ENCODE assay signal across 8 cellular contexts in the genomic region with DNA sequence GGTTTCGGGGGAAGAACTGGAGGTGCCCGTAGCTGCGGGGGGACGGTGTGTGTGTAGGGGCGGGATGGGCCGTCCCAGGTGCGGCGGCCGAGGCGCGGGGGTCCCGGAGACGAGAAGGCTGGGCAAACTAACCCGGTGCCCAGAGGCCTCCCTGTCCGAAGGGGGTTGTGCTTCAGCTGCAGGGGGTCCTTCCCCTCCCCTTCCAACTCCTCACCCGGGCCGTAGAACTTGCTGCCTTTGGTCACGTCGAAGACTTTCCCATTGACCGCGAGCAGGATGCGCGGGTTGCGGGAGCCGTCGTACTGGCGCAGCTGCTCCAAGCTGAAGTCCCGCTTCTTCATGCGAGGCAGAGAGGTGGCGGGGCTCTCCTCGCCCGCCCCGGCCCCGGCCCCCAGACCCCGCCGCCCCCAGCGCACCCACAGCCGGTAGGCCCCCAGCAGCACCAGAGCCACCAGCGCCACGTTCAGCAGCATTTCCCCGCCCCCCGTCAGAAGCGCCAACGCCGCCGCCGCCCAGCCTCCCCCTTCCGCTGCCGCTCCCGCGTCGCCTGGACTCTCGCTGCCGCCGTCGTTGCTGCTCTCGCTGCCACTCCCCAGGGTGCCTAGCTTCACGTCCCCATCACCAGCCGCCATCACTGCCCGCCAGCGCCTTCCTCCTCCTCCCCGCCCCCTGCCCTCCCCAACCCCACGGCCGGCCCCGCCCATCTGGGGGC. TPM values are rescaled to one million over a fixed set of nuclear protein-coding genes. Genes with fewer than 3 reads are reported as not detected.
DNase-seq lines count a peak whose midpoint lies in the region; ATAC-seq and TF ChIP-seq lines count a peak whose summit lies in the region.

A gene with protein sequence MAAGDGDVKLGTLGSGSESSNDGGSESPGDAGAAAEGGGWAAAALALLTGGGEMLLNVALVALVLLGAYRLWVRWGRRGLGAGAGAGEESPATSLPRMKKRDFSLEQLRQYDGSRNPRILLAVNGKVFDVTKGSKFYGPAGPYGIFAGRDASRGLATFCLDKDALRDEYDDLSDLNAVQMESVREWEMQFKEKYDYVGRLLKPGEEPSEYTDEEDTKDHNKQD (minus strand): TSS at position 655 of the 712 bp plus-strand sequence. CDS start 23 bp downstream, at position 632.

- no peaks in the 10 kb centered on the region for H3K9me2 ChIP-seq in SK-N-SH

- no peak for TF ChIP-seq CTCF in GM13977 (IDR thresholded peaks at IDR 0.05; ENCODE audit: extremely low read depth, insufficient read depth, missing control alignments)
- no peak for TF ChIP-seq CTCF in SK-N-SH (IDR thresholded peaks at IDR 0.05)
- no peak for TF ChIP-seq CTCF in thoracic aorta (IDR thresholded peaks at IDR 0.05)

- H3K9me3 ChIP-seq in SK-N-SH (no peaks in the 10 kb centered on the region), thoracic aorta (no peaks in the 10 kb centered on the region)
- H3K9me3 ChIP-seq in effector memory CD4-positive, alpha-beta T cell (ENCODE audit: control insufficient read depth, low read length), result no peaks in the 10 kb centered on the region

- H3K4me2 ChIP-seq in SK-N-SH (peak within 1 kb of the TSS; percentile 88), mesendoderm (ENCODE audit: low read length) (peak within 1 kb of the TSS; percentile 84)

- POLR2A ChIA-PET in SK-N-SH (lab: Yijun Ruan, JAX), result interaction anchor here (0.6 to 1.2 kb wide), 3 partner anchors 11 to 524 kb away, joined by 3 to 6 read pairs (median 3); no protein-coding TSS in a partner anchor

- H3K18ac ChIP-seq in mesendoderm (ENCODE audit: low read length), result peak within 1 kb of the TSS; percentile 91

- H4K5ac ChIP-seq in mesendoderm (ENCODE audit: low read length), result no peak within 1 kb of the TSS

- peak; percentile 6 for ATAC-seq in HG03095 (IDR thresholded peaks at IDR 0.05; ENCODE audit: unreplicated experiment)
- peak; percentile 8 for ATAC-seq in thoracic aorta (ENCODE audit: insufficient number of reproducible peaks, low FRiP score, low read depth)
- ATAC-seq in HG02973 (IDR thresholded peaks at IDR 0.05; ENCODE audit: unreplicated experiment), result no peak

- no peak for TF ChIP-seq EP300 in SK-N-SH (IDR thresholded peaks at IDR 0.05; ENCODE audit: borderline replicate concordance in 1 of 2, low read depth in 1 of 2, low read length in 1 of 2)

- no peak within 1 kb of the TSS for H2AK5ac ChIP-seq in mesendoderm (ENCODE audit: low read length)

- peaks cover 26% of the 10 kb centered on the region for H4K20me1 ChIP-seq in SK-N-SH (ENCODE audit: insufficient read depth)

- H2BK5ac ChIP-seq in mesendoderm (ENCODE audit: low read length), result no peak within 1 kb of the TSS

- peak within 1 kb of the TSS; percentile 90 for H3K56ac ChIP-seq in mesendoderm (ENCODE audit: low read length)

- H2BK120ac ChIP-seq in mesendoderm (ENCODE audit: low read depth, low read length), result no peak within 1 kb of the TSS

- H3K4ac ChIP-seq in mesendoderm (ENCODE audit: low read depth, low read length), result peak within 1 kb of the TSS; percentile 66

- CTCF ChIA-PET in SK-N-SH (lab: Yijun Ruan, JAX), result interaction anchor here (2.2 kb wide), 1 partner anchor 96 kb away, joined by 6 read pairs; no protein-coding TSS in a partner anchor

- H3K36me3 ChIP-seq in SK-N-SH (replicated peaks in 1 of 2; ENCODE audit: control insufficient read depth in 1 of 2, insufficient read depth in 2 of 2, low read length in 1 of 2) (peaks cover 5 to 37% of the 10 kb centered on the region in 2 experiments), mesendoderm (ENCODE audit: control insufficient read depth, insufficient read depth, low read length) (no peaks in the 10 kb centered on the region), thoracic aorta (no peaks in the 10 kb centered on the region)
- no peaks in the 10 kb centered on the region for H3K36me3 ChIP-seq in effector memory CD4-positive, alpha-beta T cell (ENCODE audit: control insufficient read depth, insufficient read depth, low read length)

- H3K79me2 ChIP-seq in SK-N-SH (ENCODE audit: insufficient read depth) (peaks cover 60% of the 10 kb centered on the region), mesendoderm (ENCODE audit: control insufficient read depth, insufficient read depth, low read length) (peaks cover 32% of the 10 kb centered on the region)

- peak within 1 kb of the TSS; percentile 89 for H2AFZ ChIP-seq in SK-N-SH (ENCODE audit: low read depth)

- no peak within 1 kb of the TSS for H2BK15ac ChIP-seq in mesendoderm (replicated peaks; ENCODE audit: low read depth)

- peak within 1 kb of the TSS; percentile 80 to 90 for H3K4me3 ChIP-seq in SK-N-SH (ENCODE audit: low read depth in 2 of 2, low read length in 1 of 2)
- H3K4me3 ChIP-seq in effector memory CD4-positive, alpha-beta T cell (ENCODE audit: insufficient read depth, low read depth, low read length, poor library complexity, severe bottlenecking), result peak within 1 kb of the TSS; percentile 84
- H3K4me3 ChIP-seq in mesendoderm (ENCODE audit: low read length), result peak within 1 kb of the TSS; percentile 86
- H3K4me3 ChIP-seq in thoracic aorta, result peak within 1 kb of the TSS; percentile 92

- WGBS in SK-N-SH (ENCODE audit: low lambda C conversion rate), result 3% methylated on average over 12 of the region's 65 CpGs
- WGBS in mesendoderm (ENCODE audit: extremely low coverage, insufficient coverage, low lambda C conversion rate), result no CpG with 5 or more reads among the region's 65 CpGs

- H3K23ac ChIP-seq in mesendoderm (ENCODE audit: low read length), result peak within 1 kb of the TSS; percentile 52

- H4K8ac ChIP-seq in mesendoderm (ENCODE audit: low read depth, low read length), result peak within 1 kb of the TSS; percentile 90

- DNase-seq in A172 (ENCODE audit: low spot score), result peak; percentile 23
- DNase-seq in GM13977 (ENCODE audit: low spot score), result peak; percentile 16
- peak; percentile 61 for DNase-seq in SK-N-SH
- no peak for DNase-seq in effector memory CD4-positive, alpha-beta T cell
- DNase-seq in mesendoderm, result peak; percentile 76
- no peak for DNase-seq in thoracic aorta (ENCODE audit: low spot score)

- peak within 1 kb of the TSS; percentile 85 for H3K9ac ChIP-seq in SK-N-SH
- H3K9ac ChIP-seq in mesendoderm (ENCODE audit: low read length), result peak within 1 kb of the TSS; percentile 86

- peaks cover 18% of the 10 kb centered on the region for H3F3A ChIP-seq in SK-N-SH (replicated peaks; ENCODE audit: insufficient read depth)

- H3K27me3 ChIP-seq in SK-N-SH (ENCODE audit: insufficient read depth) (no peaks in the 10 kb centered on the region), mesendoderm (ENCODE audit: insufficient read depth, low read length, poor library complexity) (no peaks in the 10 kb centered on the region), thoracic aorta (replicated peaks; ENCODE audit: insufficient read depth) (no peaks in the 10 kb centered on the region)
- no peaks in the 10 kb centered on the region for H3K27me3 ChIP-seq in effector memory CD4-positive, alpha-beta T cell (replicated peaks; ENCODE audit: control insufficient read depth, insufficient read depth, low read length, poor library complexity, severe bottlenecking)

- in situ Hi-C loops in GM13977 (cut with MboI; ENCODE audit: low pct_unique_long_range_greater_than_20kb, low sequenced_read_pairs, unreplicated experiment), result no loop called here

- peaks cover 0 to 5% of the 10 kb centered on the region in 2 experiments; a peak in 2 of 4 replicates for H3K4me1 ChIP-seq in SK-N-SH (ENCODE audit: control insufficient read depth in 1 of 2, insufficient read depth in 2 of 2, low read depth in 1 of 2, low read length in 1 of 2)
- peaks cover 13% of the 10 kb centered on the region for H3K4me1 ChIP-seq in effector memory CD4-positive, alpha-beta T cell (ENCODE audit: control insufficient read depth, insufficient read depth, low read length, poor library complexity, severe bottlenecking)
- no peaks in the 10 kb centered on the region for H3K4me1 ChIP-seq in mesendoderm (ENCODE audit: control insufficient read depth, low read depth, low read length)
- peaks cover 26 to 31% of the 10 kb centered on the region in 2 donors for H3K4me1 ChIP-seq in thoracic aorta (ENCODE audit: control insufficient read depth in 1 of 2, low read depth in 2 of 2)

- peak within 1 kb of the TSS; percentile 87 to 95 for H3K27ac ChIP-seq in SK-N-SH (ENCODE audit: low read depth in 2 of 2, low read length in 1 of 2)
- peak within 1 kb of the TSS; percentile 94 for H3K27ac ChIP-seq in effector memory CD4-positive, alpha-beta T cell (ENCODE audit: insufficient read depth, low read length, poor library complexity, severe bottlenecking)
- peak within 1 kb of the TSS; percentile 90 for H3K27ac ChIP-seq in mesendoderm (ENCODE audit: low read depth, low read length)
- H3K27ac ChIP-seq in thoracic aorta, result peak within 1 kb of the TSS; percentile 87 to 93

- peaks cover 1% of the 10 kb centered on the region for H3K79me1 ChIP-seq in mesendoderm (ENCODE audit: low read length)

- no peak for TF ChIP-seq RAD21 in SK-N-SH (IDR thresholded peaks at IDR 0.05; ENCODE audit: low read length)

TF ChIP-seq in SK-N-SH, 30 proteins besides CTCF, POLR2A, EP300 and RAD21:
- peak; percentile 82; the same call in 1 of the 2 replicates for TF ChIP-seq TAF1 (IDR thresholded peaks at IDR 0.05; ENCODE audit: borderline replicate concordance, low read depth, low read length)
- 0 out of 2 replicates have a peak, but pooled peaks have one; percentile 27 for TF ChIP-seq POLR2AphosphoS5 (IDR thresholded peaks at IDR 0.05; ENCODE audit: low read depth, low read length)
- no peak for TF ChIP-seq JUND (IDR thresholded peaks at IDR 0.05)
- 0 out of 2 replicates have a peak, but pooled peaks have one; percentile 11 for TF ChIP-seq SIN3A (IDR thresholded peaks at IDR 0.05; ENCODE audit: borderline replicate concordance, low read depth, low read length)
- TF ChIP-seq YY1 (IDR thresholded peaks at IDR 0.05; ENCODE audit: low read depth), result peak; percentile 84
- TF ChIP-seq FOSL2 (IDR thresholded peaks at IDR 0.05; ENCODE audit: borderline replicate concordance, low read depth), result no peak

RNA-seq across cellular contexts. Expression of the gene that starts here (rescaled TPM):
- 35.6 and 44.0 TPM in 2 replicates for total RNA-seq in A172 (2014; rRNA removed; shearing (Covaris generic))
- 17.5 and 18.2 TPM in 2 replicates for polyA plus RNA-seq in SK-N-SH (2012; rRNA removed)
- 41.8 and 54.8 TPM in 2 replicates for polyA plus RNA-seq in SK-N-SH (2012; cell fraction: cytosol; rRNA removed)
- polyA plus RNA-seq in SK-N-SH (2012; cell fraction: nucleus; rRNA removed), result 7.7 and 17.3 TPM in 2 replicates
- polyA plus RNA-seq in mesendoderm (2013, experiment 1 of 2), result 48.1 TPM
- polyA plus RNA-seq in mesendoderm (2013, experiment 2 of 2), result 47.8 TPM
- total RNA-seq in thoracic aorta, result 10 to 100 TPM; 26.9 to 70.1 TPM

Comparison
In these comparisons a context has a peak if more than half of its experiments do, and no peak if none do; other contexts are left out.
1. DNase-seq: peak in A172 (single experiment), GM13977 (single experiment), SK-N-SH (single experiment) and mesendoderm (single experiment); none in effector memory CD4-positive, alpha-beta T cell (0 of 3) and thoracic aorta (single experiment).
2. Peak in every context shown above with its lines, with median percentiles within 50 percentile points of each other: H3K27ac ChIP-seq and H3K4me3 ChIP-seq.